8 cellular contexts compared by ENCODE assay signal in genomic region chr17:7307686-7308624, GRCh38. TPM values are rescaled to one million over a fixed set of nuclear protein-coding genes. Genes with fewer than 3 reads are reported as not detected.
A peak's percentile ranks its signal among the peaks of the same experiment; 100 is the strongest.
DNase-seq lines count a peak whose midpoint lies in the region; ATAC-seq and TF ChIP-seq lines count a peak whose summit lies in the region.

No MANE protein-coding gene starts in this region.

- H3K9me3 Mint-ChIP-seq in CD4-positive, alpha-beta memory T cell = peaks cover 0 to 1% (median 0%) of the 10 kb centered on the region in 8 donors

- H3K27ac Mint-ChIP-seq in CD4-positive, alpha-beta memory T cell = peak overlapping the region; percentile 99 to 100 (median 99)

- intact Hi-C loops in CD4-positive, alpha-beta memory T cell (cut with micrococcal nuclease) = loop anchor here (1.0 to 5.0 kb wide), 14 partner anchors 7 to 527 kb away; partner anchors contain the start of genes ACAP1, ELP5, FXR2 and GPS2

- peaks cover 0 to 4% of the 10 kb centered on the region in 2 donors for H3K27me3 Mint-ChIP-seq in CD4-positive, alpha-beta memory T cell

- ATAC-seq in HG02938 (IDR thresholded peaks at IDR 0.05; ENCODE audit: unreplicated experiment) (peak; percentile 14), GM19035 (IDR thresholded peaks at IDR 0.05; ENCODE audit: unreplicated experiment) (no peak)

- POLR2A ChIA-PET in CD4-positive, alpha-beta memory T cell (lab: Charles Lee; ENCODE audit: partially characterized antibody) = interaction anchor here (0.7 to 9.3 kb wide), 15 partner anchors 12 to 378 kb away, joined by 3 to 187 read pairs (median 5); partner anchors contain the start of genes ACAP1, GABARAP, MPDU1 and NEURL4

- H3K4me3 Mint-ChIP-seq in CD4-positive, alpha-beta memory T cell = peak overlapping the region; percentile 93 to 97 (median 95)

- CTCF ChIA-PET in CD4-positive, alpha-beta memory T cell (lab: Charles Lee; ENCODE audit: partially characterized antibody) = interaction anchor here (2.4 to 2.9 kb wide), 2 partner anchors 11 to 28 kb away, joined by 8 to 14 read pairs; partner anchors contain the start of gene ACAP1

- H3K27ac ChIP-seq in CD4-positive, alpha-beta memory T cell (ENCODE audit: low read depth, low read length) = peak overlapping the region; percentile 100

- TF ChIP-seq CTCF in cardiac fibroblast (IDR thresholded peaks at IDR 0.05; ENCODE audit: low read depth, low read length) = no peak
- no peak for TF ChIP-seq CTCF in kidney epithelial cell (IDR thresholded peaks at IDR 0.05; ENCODE audit: insufficient read depth, low read length, poor library complexity, severe bottlenecking)

- DNase-seq in CD4-positive, alpha-beta memory T cell = peak in 3 of 5 donors; percentile 72 to 75 (median 73)
- peak; percentile 56 for DNase-seq in T-helper 9 cell
- DNase-seq in cardiac fibroblast (ENCODE audit: low read depth in 2 of 2) = peak; percentile 37 to 51
- DNase-seq in kidney epithelial cell (ENCODE audit: low read depth) = no peak
- DNase-seq in stimulated activated CD4-positive, alpha-beta T cell treated with anti-CD3 and anti-CD28 coated beads, Interleukin-1b, Interleukin-23, amount 100 ng/mL, for 48 hours = peak; percentile 55
- no peak for DNase-seq in AML-193 (lab: John Stamatoyannopoulos, UW)

- peaks cover 35 to 49% of the 10 kb centered on the region in 2 donors for H3K36me3 Mint-ChIP-seq in CD4-positive, alpha-beta memory T cell

- peaks cover 36% of the 10 kb centered on the region for H3K36me3 ChIP-seq in CD4-positive, alpha-beta memory T cell (ENCODE audit: insufficient read depth, low read length)
- H3K36me3 ChIP-seq in kidney epithelial cell (ENCODE audit: control insufficient read depth, insufficient read depth, low read length) = peaks cover 7% of the 10 kb centered on the region

- peaks cover 33 to 55% (median 41%) of the 10 kb centered on the region in 4 donors for H3K4me1 Mint-ChIP-seq in CD4-positive, alpha-beta memory T cell

- H3K4me3 ChIP-seq in CD4-positive, alpha-beta memory T cell (ENCODE audit: low read length in 2 of 2) = peak overlapping the region; percentile 37 to 85
- H3K4me3 ChIP-seq in cardiac fibroblast (replicated peaks in 1 of 2; ENCODE audit: low read depth in 2 of 2, low read length in 2 of 2) (peak overlapping the region; percentile 89 to 93), kidney epithelial cell (ENCODE audit: low read depth, low read length) (peak overlapping the region; percentile 56)

- H3K9me3 ChIP-seq in CD4-positive, alpha-beta memory T cell (ENCODE audit: control insufficient read depth in 1 of 2, low read length in 2 of 2) = no peaks in the 10 kb centered on the region

- H3K27me3 ChIP-seq in CD4-positive, alpha-beta memory T cell (ENCODE audit: insufficient read depth, low read length) = no peaks in the 10 kb centered on the region
- no peaks in the 10 kb centered on the region for H3K27me3 ChIP-seq in kidney epithelial cell (ENCODE audit: control insufficient read depth, insufficient read depth, low read length)

- peaks cover 42% of the 10 kb centered on the region for H3K4me1 ChIP-seq in CD4-positive, alpha-beta memory T cell (ENCODE audit: insufficient read depth, low read length)

RNA-seq across cellular contexts. Expression of gene EIF5A, which starts 0.5 kb away (rescaled TPM):
- 100 to 1,000 TPM; 240 to 244 TPM for total RNA-seq in CD4-positive, alpha-beta memory T cell
- 100 to 1,000 TPM; 230 to 850 TPM for polyA plus RNA-seq in CD4-positive, alpha-beta memory T cell
- 460 and 490 TPM in 2 replicates for total RNA-seq in kidney epithelial cell

RNA-seq across cellular contexts. Expression of gene GPS2, which starts 7.2 kb away (rescaled TPM):
- total RNA-seq in CD4-positive, alpha-beta memory T cell = 100 to 1,000 TPM; 127 to 132 TPM
- 100 to 1,000 TPM; 101 to 120 TPM for polyA plus RNA-seq in CD4-positive, alpha-beta memory T cell
- 73.5 and 76.0 TPM in 2 replicates for total RNA-seq in kidney epithelial cell

RNA-seq across cellular contexts. Expression of gene YBX2, which starts 13.5 kb away (rescaled TPM):
- under 1 TPM; 0.26 to 0.39 TPM for total RNA-seq in CD4-positive, alpha-beta memory T cell
- polyA plus RNA-seq in CD4-positive, alpha-beta memory T cell = not detected
- total RNA-seq in kidney epithelial cell = 0.08 and 0.48 TPM in 2 replicates

RNA-seq across cellular contexts. Expression of gene NEURL4, which starts 21.2 kb away (rescaled TPM):
- 10 to 100 TPM; 73.8 to 81.6 TPM for total RNA-seq in CD4-positive, alpha-beta memory T cell
- polyA plus RNA-seq in CD4-positive, alpha-beta memory T cell = 1 to 10 TPM in 1 of 2 donors, under 1 TPM in 1; 0.97 to 2.4 TPM
- 16.3 and 29.9 TPM in 2 replicates for total RNA-seq in kidney epithelial cell

RNA-seq across cellular contexts. Expression of gene SLC2A4, which starts 26.4 kb away (rescaled TPM):
- total RNA-seq in CD4-positive, alpha-beta memory T cell = not detected
- not detected for polyA plus RNA-seq in CD4-positive, alpha-beta memory T cell
- total RNA-seq in kidney epithelial cell = 0.38 and 1.1 TPM in 2 replicates

Comparison
In these comparisons a context has a peak if more than half of its experiments do, and no peak if none do; other contexts are left out.
1. DNase-seq: peak in CD4-positive, alpha-beta memory T cell (3 of 5), T-helper 9 cell (single experiment), cardiac fibroblast (2 of 2) and stimulated activated CD4-positive, alpha-beta T cell treated with anti-CD3 and anti-CD28 coated beads, Interleukin-1b, Interleukin-23, amount 100 ng/mL, for 48 hours (single experiment); none in kidney epithelial cell (single experiment) and AML-193 (0 of 2).
2. Peak in every context shown above with its lines, with median percentiles within 50 percentile points of each other: H3K4me3 ChIP-seq.